ENCODE assay signal across 8 cellular contexts in genomic region chr10:6203331-6204062, GRCh38. TPM values are rescaled to one million over a fixed set of nuclear protein-coding genes. Genes with fewer than 3 reads are reported as not detected.
A peak's percentile ranks its signal among the peaks of the same experiment; 100 is the strongest.
DNase-seq lines count a peak whose midpoint lies in the region; ATAC-seq and TF ChIP-seq lines count a peak whose summit lies in the region.

No MANE protein-coding gene starts in this region.

- peak overlapping the region; percentile 99 for H3K4me3 ChIP-seq in GM23248
- H3K4me3 ChIP-seq in Karpas-422 (ENCODE audit: low read length): peak overlapping the region; percentile 89

- H3K27ac ChIP-seq in GM23248: peak overlapping the region; percentile 87
- H3K27ac ChIP-seq in Karpas-422 (ENCODE audit: low read length): peak overlapping the region; percentile 53
- peak overlapping the region; percentile 85 for H3K27ac ChIP-seq in cingulate gyrus (ENCODE audit: low read depth, low read length)

- peak; percentile 73 for TF ChIP-seq CTCF in GM10266 (IDR thresholded peaks at IDR 0.05; ENCODE audit: control insufficient read depth, insufficient read depth, low read depth, missing control alignments)

- H3K9me2 ChIP-seq in GM23248 (ENCODE audit: insufficient read depth) (no peaks in the 10 kb centered on the region), Karpas-422 (replicated peaks; ENCODE audit: insufficient read depth, low read length) (no peaks in the 10 kb centered on the region)

- H3K4me2 ChIP-seq in GM23248 (ENCODE audit: unreplicated experiment) (peak overlapping the region; percentile 98), Karpas-422 (ENCODE audit: low read depth, low read length, poor library complexity, severe bottlenecking) (peak overlapping the region; percentile 97)

- H2AFZ ChIP-seq in GM23248 (peak overlapping the region; percentile 57), Karpas-422 (ENCODE audit: low read length) (peak overlapping the region; percentile 74)

- ATAC-seq in left colon: peak; percentile 45

- peaks cover 33% of the 10 kb centered on the region for H3K79me2 ChIP-seq in GM23248 (ENCODE audit: insufficient read depth)
- peaks cover 36% of the 10 kb centered on the region for H3K79me2 ChIP-seq in Karpas-422 (ENCODE audit: low read length)

- peak overlapping the region; percentile 95 for H3K9ac ChIP-seq in GM23248
- peak overlapping the region; percentile 86 for H3K9ac ChIP-seq in Karpas-422 (ENCODE audit: low read length)

- H3K9me3 ChIP-seq in GM23248 (ENCODE audit: low read depth) (no peaks in the 10 kb centered on the region), Karpas-422 (ENCODE audit: low read length) (no peaks in the 10 kb centered on the region)

- peaks cover 17% of the 10 kb centered on the region for H3K4me1 ChIP-seq in GM23248 (ENCODE audit: insufficient read depth)
- peaks cover 38% of the 10 kb centered on the region for H3K4me1 ChIP-seq in Karpas-422 (ENCODE audit: low read length)

- 0 out of 2 replicates have a peak, but pooled peaks cover 4% of the 10 kb centered on the region for H4K20me1 ChIP-seq in GM23248 (ENCODE audit: insufficient read depth)
- peaks cover 25% of the 10 kb centered on the region; the same call in 1 of the 2 replicates for H4K20me1 ChIP-seq in Karpas-422 (ENCODE audit: insufficient read depth, low read depth, low read length)

- 0 out of 2 replicates have a peak, but pooled peaks cover 5% of the 10 kb centered on the region for H3F3A ChIP-seq in GM23248 (ENCODE audit: insufficient read depth)

- intact Hi-C loops in left colon (cut with DNase I, micrococcal nuclease): loop anchor here in 1 of 2 donors (5.0 to 10.0 kb wide), 2 partner anchors 79 to 199 kb away; no protein-coding TSS in a partner anchor

- in situ Hi-C loops in GM23248 (cut with MboI): loop anchor here (10.0 kb wide), 1 partner anchor 191 kb away; no protein-coding TSS in a partner anchor

- H3K36me3 ChIP-seq in GM23248 (ENCODE audit: low read depth) (no peaks in the 10 kb centered on the region), Karpas-422 (ENCODE audit: insufficient read depth, low read length) (no peaks in the 10 kb centered on the region)

- H3K27me3 ChIP-seq in GM23248 (replicated peaks; ENCODE audit: insufficient read depth): no peaks in the 10 kb centered on the region
- H3K27me3 ChIP-seq in Karpas-422 (ENCODE audit: low read length): no peaks in the 10 kb centered on the region

- DNase-seq in GM10266 (ENCODE audit: extremely low spot score) (peak; percentile 91), GM23248 (peak; percentile 84), Karpas-422 (peak; percentile 85), left colon (peak in 1 of 2 donors; percentile 71), mesenteric fat pad (ENCODE audit: low spot score) (no peak)
- peak; percentile 38 for DNase-seq in activated CD4-positive, alpha-beta T cell treated with anti-CD3 and anti-CD28 coated beads for 1 hour
- peak; percentile 33 to 52 for DNase-seq in stimulated activated CD4-positive, alpha-beta T cell treated with anti-CD3 and anti-CD28 coated beads, Interleukin-4, amount 100 ng/mL, for 48 hours (ENCODE audit: low read depth in 2 of 2)

- WGBS in GM23248 (ENCODE audit: low coverage in 1 of 2, low lambda C conversion rate in 2 of 2, missing lambda C conversion rate in 2 of 2), 2 experiments: 0 to 1% methylated on average over 25 to 36 of the region's 76 CpGs

RNA-seq across cellular contexts. Expression of gene PFKFB3, which starts 0.8 kb away (rescaled TPM):
- total RNA-seq in GM23248 (2014; rRNA removed; shearing (Covaris generic)): 14.5 and 23.6 TPM in 2 replicates
- 23.5 and 23.7 TPM in 2 replicates for polyA plus RNA-seq in GM23248 (2016; fragmentation: Nextera tagmentation; extraction: Ambion mirVana)
- total RNA-seq in Karpas-422 (2014; rRNA removed; shearing (Covaris generic); ENCODE audit: low replicate concordance): 43.6 and 61.2 TPM in 2 replicates
- 10 to 100 TPM; 19.1 to 20.2 TPM for total RNA-seq in left colon
- total RNA-seq in mesenteric fat pad: 441 TPM
